In genomic region chr6:25576920-25577319, GRCh38 we compare ENCODE assay signal across 26 cellular contexts.
DNase-seq lines count a peak whose midpoint lies in the region; ATAC-seq and TF ChIP-seq lines count a peak whose summit lies in the region.
"Had no signal": no experiment of that assay in that cellular context is flagged by ENCODE, and none has a peak within 500 bp of the region (broad histone marks: within the 10 kb centered on the region; RNA-seq: fewer than 3 reads in every experiment).

No MANE protein-coding gene starts in this region.

- DNase-seq in AG20443 (ENCODE audit: low spot score) (peak; percentile 20), M059J (ENCODE audit: low read depth) (peak; percentile 10), dorsolateral prefrontal cortex (peak in 8 of 10 donors; percentile 19 to 76 (median 60)), neural crest cell (ENCODE audit: low read depth, low spot score) (no peak), erythroblast (lab: John Stamatoyannopoulos, UW) (no peak)
- DNase-seq in stimulated activated CD4-positive, alpha-beta T cell treated with anti-CD3 and anti-CD28 coated beads, Interleukin-15, amount 100 ng/mL, for 24 hours: no peak
- no peak for DNase-seq in stimulated activated CD4-positive, alpha-beta T cell treated with anti-CD3 and anti-CD28 coated beads, Interleukin-2, amount 100 ng/mL, for 24 hours
- DNase-seq: ACHN; activated CD4-positive, alpha-beta T cell treated with anti-CD3 and anti-CD28 coated beads, Interleukin-2, amount 50 U/mL, for 1 hour; activated effector memory CD4-positive, alpha-beta T cell treated with Interleukin-2 at 50 U/mL for 16 hours; CD8-positive, alpha-beta T cell; DMS53; effector CD8-positive, alpha-beta T cell; HCEC 1CT; KG1; MV-4-11; NCI-H1694 treated with DMSO at 0.1 percent for 48 hours; NCI-H226; T-helper 17 cell; thyroid gland had no signal

- no peaks in the 10 kb centered on the region for H3K9me3 Mint-ChIP-seq in neural crest cell
- H3K9me3 Mint-ChIP-seq: CD8-positive, alpha-beta T cell; central memory CD8-positive, alpha-beta T cell; neural progenitor cell; stimulated activated effector memory CD8-positive, alpha-beta T cell treated with anti-CD3 and anti-CD28 coated beads, Interleukin-12 subunit alpha, Interleukin-12 subunit beta, amount 100 ng/mL, for 72 hours had no signal

- no peak for TF ChIP-seq POLR2A in erythroblast (IDR thresholded peaks at IDR 0.05; ENCODE audit: low read length)

- H3K4me1 Mint-ChIP-seq in neural crest cell: peaks cover 28% of the 10 kb centered on the region

- H3K27ac Mint-ChIP-seq in neural crest cell (ENCODE audit: unreplicated experiment): peak overlapping the region; percentile 0
- H3K27ac Mint-ChIP-seq: CD8-positive, alpha-beta T cell; neural progenitor cell; stimulated activated effector memory CD8-positive, alpha-beta T cell treated with anti-CD3 and anti-CD28 coated beads, Interleukin-12 subunit alpha, Interleukin-12 subunit beta, amount 100 ng/mL, for 72 hours; T-helper 17 cell had no signal

- no peak for ATAC-seq in GM21423 (IDR thresholded peaks at IDR 0.05; ENCODE audit: unreplicated experiment)
- ATAC-seq: CD8-positive, alpha-beta T cell; right cardiac atrium; stimulated activated effector memory CD8-positive, alpha-beta T cell treated with anti-CD3 and anti-CD28 coated beads, Interleukin-12 subunit alpha, Interleukin-12 subunit beta, amount 100 ng/mL, for 72 hours; T-helper 17 cell had no signal

- H3K4me3 ChIP-seq in dorsolateral prefrontal cortex: no peak overlapping the region
- H3K4me3 ChIP-seq: esophagus muscularis mucosa, neural progenitor cell, thyroid gland had no signal

- H3K27me3 Mint-ChIP-seq in neural crest cell (ENCODE audit: low read depth): no peaks in the 10 kb centered on the region
- H3K27me3 Mint-ChIP-seq: central memory CD8-positive, alpha-beta T cell had no signal

- no peak for TF ChIP-seq CTCF in dorsolateral prefrontal cortex (IDR thresholded peaks at IDR 0.05 in 54 of 56, conservative IDR thresholded peaks at IDR 0.05 in 2 of 56; ENCODE audit: low read depth in 1 of 56, partially characterized antibody in 56 of 56)
- TF ChIP-seq CTCF in neural crest cell (conservative IDR thresholded peaks at IDR 0.05): no peak

- H3K4me3 Mint-ChIP-seq in neural crest cell: no peak overlapping the region
- H3K4me3 Mint-ChIP-seq: CD8-positive, alpha-beta T cell; central memory CD8-positive, alpha-beta T cell; neural progenitor cell; stimulated activated effector memory CD8-positive, alpha-beta T cell treated with anti-CD3 and anti-CD28 coated beads, Interleukin-12 subunit alpha, Interleukin-12 subunit beta, amount 100 ng/mL, for 72 hours; T-helper 17 cell had no signal

- intact Hi-C loops in dorsolateral prefrontal cortex (cut with DNase I): no loop called here

- no peaks in the 10 kb centered on the region for H3K27me3 ChIP-seq in dorsolateral prefrontal cortex
- H3K27me3 ChIP-seq: esophagus muscularis mucosa, neural progenitor cell, thyroid gland had no signal

- H3K36me3 Mint-ChIP-seq in neural crest cell (ENCODE audit: low read depth): no peaks in the 10 kb centered on the region
- H3K36me3 Mint-ChIP-seq: neural progenitor cell; stimulated activated effector memory CD8-positive, alpha-beta T cell treated with anti-CD3 and anti-CD28 coated beads, Interleukin-12 subunit alpha, Interleukin-12 subunit beta, amount 100 ng/mL, for 72 hours had no signal

- H3K27ac ChIP-seq in dorsolateral prefrontal cortex: peak overlapping the region in 22 of 59 donors; percentile 1 to 65 (median 38)
- H3K27ac ChIP-seq: esophagus muscularis mucosa, neural progenitor cell, thyroid gland had no signal

Comparison
In these comparisons a context has a peak if more than half of its experiments do, and no peak if none do; other contexts are left out.
1. DNase-seq: peak in AG20443 (single experiment), M059J (single experiment) and dorsolateral prefrontal cortex (8 of 10); none in neural crest cell (single experiment), stimulated activated CD4-positive, alpha-beta T cell treated with anti-CD3 and anti-CD28 coated beads, Interleukin-15, amount 100 ng/mL, for 24 hours (single experiment), stimulated activated CD4-positive, alpha-beta T cell treated with anti-CD3 and anti-CD28 coated beads, Interleukin-2, amount 100 ng/mL, for 24 hours (0 of 2) and erythroblast (0 of 2).